In genomic region chr2:202104286-202104870, GRCh38 we compare ENCODE assay signal across 8 cellular contexts. TPM values are rescaled to one million over a fixed set of nuclear protein-coding genes. Genes with fewer than 3 reads are reported as not detected.
DNase-seq lines count a peak whose midpoint lies in the region; ATAC-seq and TF ChIP-seq lines count a peak whose summit lies in the region.

No MANE protein-coding gene starts in this region.

- no peaks in the 10 kb centered on the region for H3K36me3 Mint-ChIP-seq in activated naive CD4-positive, alpha-beta T cell treated with anti-CD3 and anti-CD28 coated beads, Interleukin-2, amount 10 ng/mL, durations not matched to agents 7 days and 5 days

- WGBS in heart right ventricle, 2 donors, result 34 to 38% methylated on average over 2 of the region's 2 CpGs

- H3K36me3 ChIP-seq in heart right ventricle (no peaks in the 10 kb centered on the region), right atrium auricular region (no peaks in the 10 kb centered on the region)

- DNase-seq in heart right ventricle (no peak), right atrium auricular region (ENCODE audit: low spot score) (no peak), NCI-H2227 treated with DMSO at 0.1 percent for 48 hours (lab: John Stamatoyannopoulos, UW) (peak; percentile 14), kidney tubule cell (ENCODE audit: low spot score) (peak; percentile 64), Ammon's horn (ENCODE audit: low spot score) (no peak), cerebellum (ENCODE audit: low spot score) (no peak), NCI-H1436 treated with DMSO at 0.1 percent for 48 hours (lab: John Stamatoyannopoulos, UW) (no peak)
- peak; percentile 61 for DNase-seq in activated naive CD4-positive, alpha-beta T cell treated with anti-CD3 and anti-CD28 coated beads, Interleukin-2, amount 10 ng/mL, durations not matched to agents 7 days and 5 days

- H3K4me1 ChIP-seq in heart right ventricle, result peaks cover 0 to 5% (median 0%) of the 10 kb centered on the region in 9 donors
- peaks cover 0 to 4% of the 10 kb centered on the region in 2 donors for H3K4me1 ChIP-seq in right atrium auricular region

- CTCF ChIA-PET in activated naive CD4-positive, alpha-beta T cell treated with anti-CD3 and anti-CD28 coated beads, Interleukin-2, amount 10 ng/mL, durations not matched to agents 7 days and 5 days (lab: Charles Lee), result interaction anchor here (0.9 to 1.7 kb wide), 3 partner anchors 12 to 87 kb away, joined by 3 to 8 read pairs (median 4); no protein-coding TSS in a partner anchor

- H3K4me3 ChIP-seq in heart right ventricle (no peak overlapping the region), right atrium auricular region (no peak overlapping the region)

- no peaks in the 10 kb centered on the region for H3K4me1 Mint-ChIP-seq in activated naive CD4-positive, alpha-beta T cell treated with anti-CD3 and anti-CD28 coated beads, Interleukin-2, amount 10 ng/mL, durations not matched to agents 7 days and 5 days

- no peak overlapping the region for H3K27ac ChIP-seq in heart right ventricle
- H3K27ac ChIP-seq in right atrium auricular region, result no peak overlapping the region

- peak in 6 of 9 donors; percentile 11 to 73 (median 34) for TF ChIP-seq CTCF in heart right ventricle (IDR thresholded peaks at IDR 0.05)
- peak in 1 of 2 donors; percentile 40 for TF ChIP-seq CTCF in right atrium auricular region (IDR thresholded peaks at IDR 0.05)

- H3K27me3 ChIP-seq in heart right ventricle, result peaks cover 0 to 7% (median 0%) of the 10 kb centered on the region in 7 donors
- no peaks in the 10 kb centered on the region for H3K27me3 ChIP-seq in right atrium auricular region

- no peak overlapping the region for H3K27ac Mint-ChIP-seq in activated naive CD4-positive, alpha-beta T cell treated with anti-CD3 and anti-CD28 coated beads, Interleukin-2, amount 10 ng/mL, durations not matched to agents 7 days and 5 days

- no peaks in the 10 kb centered on the region for H3K9me3 Mint-ChIP-seq in activated naive CD4-positive, alpha-beta T cell treated with anti-CD3 and anti-CD28 coated beads, Interleukin-2, amount 10 ng/mL, durations not matched to agents 7 days and 5 days

- intact Hi-C loops in heart right ventricle (cut with DNase I), result no loop called here

- no peak for ATAC-seq in heart right ventricle

- H3K9me3 ChIP-seq in heart right ventricle, result no peaks in the 10 kb centered on the region
- H3K9me3 ChIP-seq in right atrium auricular region, result no peaks in the 10 kb centered on the region

- peaks cover 21% of the 10 kb centered on the region for H3K27me3 Mint-ChIP-seq in activated naive CD4-positive, alpha-beta T cell treated with anti-CD3 and anti-CD28 coated beads, Interleukin-2, amount 10 ng/mL, durations not matched to agents 7 days and 5 days

- H3K4me3 Mint-ChIP-seq in activated naive CD4-positive, alpha-beta T cell treated with anti-CD3 and anti-CD28 coated beads, Interleukin-2, amount 10 ng/mL, durations not matched to agents 7 days and 5 days, result no peak overlapping the region

RNA-seq across cellular contexts. Expression of gene KIAA2012, which starts 31.3 kb away (rescaled TPM):
- total RNA-seq in heart right ventricle (not detected), right atrium auricular region (not detected), cerebellum (1.00 TPM)
- not detected for polyA plus RNA-seq in heart right ventricle

Comparison
In these comparisons a context has a peak if more than half of its experiments do, and no peak if none do; other contexts are left out.
1. DNase-seq: peak in NCI-H2227 treated with DMSO at 0.1 percent for 48 hours (single experiment), activated naive CD4-positive, alpha-beta T cell treated with anti-CD3 and anti-CD28 coated beads, Interleukin-2, amount 10 ng/mL, durations not matched to agents 7 days and 5 days (single experiment) and kidney tubule cell (single experiment); none in heart right ventricle (0 of 2), right atrium auricular region (single experiment), Ammon's horn (single experiment), cerebellum (single experiment) and NCI-H1436 treated with DMSO at 0.1 percent for 48 hours (single experiment).